ENCODE assay signal across 9 cellular contexts in the genomic region with DNA sequence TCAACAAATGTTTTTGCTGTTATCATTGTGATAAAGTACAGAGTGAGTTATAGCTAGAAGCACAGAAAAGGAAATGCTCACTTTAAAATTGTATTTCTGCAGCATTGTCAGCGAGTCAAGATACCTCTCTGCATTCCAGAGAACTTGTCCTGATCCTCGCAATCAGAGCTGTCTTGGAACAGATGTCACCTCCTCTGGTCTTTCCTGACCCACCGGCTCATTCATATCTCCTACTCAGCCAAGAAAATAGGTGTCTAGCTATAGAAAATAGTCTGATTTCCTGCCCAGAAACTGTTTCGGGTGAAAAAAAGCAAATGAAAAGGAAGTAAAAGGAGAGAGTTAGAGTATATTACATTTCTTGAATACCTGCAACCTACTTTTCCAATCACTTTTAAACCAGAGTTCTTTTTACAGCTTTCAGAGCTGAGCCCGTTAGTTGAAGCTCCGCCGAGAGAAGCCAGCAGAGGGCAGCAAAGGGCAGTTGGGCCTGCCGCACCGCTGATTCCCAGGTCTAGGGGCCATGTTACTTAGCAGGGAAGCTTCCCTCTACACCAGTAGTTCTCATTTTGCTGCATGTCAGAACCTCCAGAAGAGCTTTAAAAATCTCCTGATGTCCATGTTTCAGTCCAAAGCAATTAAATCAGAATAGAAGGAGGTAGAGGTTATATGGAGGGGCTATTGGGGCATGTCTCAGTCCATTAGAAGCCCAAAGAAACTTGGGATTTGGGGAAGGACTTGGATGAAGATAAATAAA.
DNase-seq lines count a peak whose midpoint lies in the region; ATAC-seq, FAIRE-seq and TF ChIP-seq lines count a peak whose summit lies in the region.
"Had no signal": no experiment of that assay in that cellular context is flagged by ENCODE, and none has a peak within 500 bp of the region (broad histone marks: within the 10 kb centered on the region; RNA-seq: fewer than 3 reads in every experiment).

No MANE protein-coding gene starts in this region.

- TF ChIP-seq CTCF in DOHH2 (IDR thresholded peaks at IDR 0.05; ENCODE audit: low read depth, low read length, poor library complexity, severe bottlenecking) (peak; percentile 92), astrocyte (IDR thresholded peaks at IDR 0.05; ENCODE audit: insufficient read depth, low read depth, low read length) (peak; percentile 79)

- no peak overlapping the region for H3K27ac ChIP-seq in DOHH2 (ENCODE audit: low read depth, low read length)
- H3K27ac ChIP-seq in astrocyte (ENCODE audit: low read depth, low read length): no peak overlapping the region

- H3K27ac Mint-ChIP-seq in astrocyte (ENCODE audit: unreplicated experiment): peak overlapping the region; percentile 38

- no peaks in the 10 kb centered on the region for H3K27me3 Mint-ChIP-seq in astrocyte (ENCODE audit: low read depth, unreplicated experiment)

- H3K9me2 ChIP-seq in DOHH2 (replicated peaks; ENCODE audit: control insufficient read depth, low read length): no peaks in the 10 kb centered on the region

- no peak overlapping the region for H2AFZ ChIP-seq in astrocyte (ENCODE audit: low read depth, low read length)

- H3K79me2 ChIP-seq in DOHH2 (ENCODE audit: control insufficient read depth, low read length) (no peaks in the 10 kb centered on the region), astrocyte (ENCODE audit: insufficient read depth, low read length) (no peaks in the 10 kb centered on the region)

- no peak overlapping the region for H3K4me3 Mint-ChIP-seq in astrocyte (ENCODE audit: unreplicated experiment)

- H3K36me3 Mint-ChIP-seq in astrocyte (ENCODE audit: low read depth, unreplicated experiment): no peaks in the 10 kb centered on the region

- no peaks in the 10 kb centered on the region for H3K36me3 ChIP-seq in DOHH2 (ENCODE audit: control insufficient read depth, low read length)
- H3K36me3 ChIP-seq in astrocyte (ENCODE audit: insufficient read depth, low read length): no peaks in the 10 kb centered on the region

- no peaks in the 10 kb centered on the region for H3K9me3 ChIP-seq in DOHH2 (ENCODE audit: control insufficient read depth, insufficient read depth, low read length)
- no peaks in the 10 kb centered on the region for H3K9me3 ChIP-seq in astrocyte (ENCODE audit: insufficient read depth, low read depth, low read length)

- no peak overlapping the region for H3K9ac ChIP-seq in astrocyte (ENCODE audit: low read length)

- no peaks in the 10 kb centered on the region for H3K27me3 ChIP-seq in DOHH2 (ENCODE audit: control insufficient read depth, low read length)
- peaks cover 28% of the 10 kb centered on the region for H3K27me3 ChIP-seq in astrocyte (ENCODE audit: insufficient read depth, low read length)

- H3K9me3 Mint-ChIP-seq in astrocyte (ENCODE audit: unreplicated experiment): peaks cover 4% of the 10 kb centered on the region

- FAIRE-seq in astrocyte (lab: Jason Lieb, UNC): no peak
- FAIRE-seq: TTC549 had no signal

- DNase-seq in OCI-M2 (lab: John Stamatoyannopoulos, UW; ENCODE audit: unreplicated experiment) (peak; percentile 3), astrocyte (ENCODE audit: low read depth) (no peak), iPS-NIHi7 (ENCODE audit: extremely low spot score) (peak; percentile 81), NCI-H2081 treated with DMSO at 0.1 percent for 48 hours (lab: John Stamatoyannopoulos, UW) (no peak)
- DNase-seq in stimulated activated CD4-positive, alpha-beta T cell treated with anti-CD3 and anti-CD28 coated beads, Interleukin-12 subunit alpha, Interleukin-12 subunit beta, amount 100 ng/mL, for 4 hours: peak; percentile 38

- peaks cover 48% of the 10 kb centered on the region for H3K4me1 Mint-ChIP-seq in astrocyte (ENCODE audit: low read depth, unreplicated experiment)

- no peaks in the 10 kb centered on the region for H3F3A ChIP-seq in DOHH2 (ENCODE audit: control insufficient read depth, insufficient read depth)

- no peak overlapping the region for H3K4me3 ChIP-seq in DOHH2 (ENCODE audit: low read length)
- H3K4me3 ChIP-seq in astrocyte (ENCODE audit: insufficient read depth, low read depth, low read length): no peak overlapping the region

- H3K4me1 ChIP-seq in DOHH2 (ENCODE audit: control insufficient read depth, low read length): no peaks in the 10 kb centered on the region
- peaks cover 10% of the 10 kb centered on the region for H3K4me1 ChIP-seq in astrocyte (ENCODE audit: insufficient read depth, low read length)

- H3K4me2 ChIP-seq in DOHH2 (ENCODE audit: low read length) (no peak overlapping the region), astrocyte (ENCODE audit: low read length) (no peak overlapping the region)

- no peaks in the 10 kb centered on the region for H4K20me1 ChIP-seq in DOHH2 (ENCODE audit: control insufficient read depth, insufficient read depth, low read depth, low read length)
- no peaks in the 10 kb centered on the region for H4K20me1 ChIP-seq in astrocyte (ENCODE audit: insufficient read depth, low read length)

- peak; percentile 75 for ATAC-seq in GM19438 (IDR thresholded peaks at IDR 0.05; ENCODE audit: low read depth, unreplicated experiment)
- peak; percentile 84 for ATAC-seq in HG03342 (IDR thresholded peaks at IDR 0.05; ENCODE audit: unreplicated experiment)

Comparison
In these comparisons a context has a peak if more than half of its experiments do, and no peak if none do; other contexts are left out.
1. DNase-seq: peak in OCI-M2 (single experiment), iPS-NIHi7 (single experiment) and stimulated activated CD4-positive, alpha-beta T cell treated with anti-CD3 and anti-CD28 coated beads, Interleukin-12 subunit alpha, Interleukin-12 subunit beta, amount 100 ng/mL, for 4 hours (single experiment); none in astrocyte (single experiment) and NCI-H2081 treated with DMSO at 0.1 percent for 48 hours (single experiment).